8 cellular contexts compared by ENCODE assay signal in genomic region chr13:31199849-31200635, GRCh38. TPM values are rescaled to one million over a fixed set of nuclear protein-coding genes. Genes with fewer than 3 reads are reported as not detected.
DNase-seq lines count a peak whose midpoint lies in the region; ATAC-seq and TF ChIP-seq lines count a peak whose summit lies in the region.

TSS of gene B3GLCT (plus strand) at chr13:31199975. CDS start at chr13:31200085, 110 bp downstream.

- peak; percentile 80 for ATAC-seq in HG03159 (IDR thresholded peaks at IDR 0.05; ENCODE audit: unreplicated experiment)
- peak; percentile 88 to 94 (median 92) for ATAC-seq in right lobe of liver

- H3K4me3 ChIP-seq in AG09309 (ENCODE audit: control insufficient read depth, low read depth, low read length), result peak within 1 kb of the TSS; percentile 61
- peak within 1 kb of the TSS; percentile 41 to 85 (median 74) for H3K4me3 ChIP-seq in dorsolateral prefrontal cortex
- peak within 1 kb of the TSS; percentile 70 to 71 (median 70) for H3K4me3 ChIP-seq in right lobe of liver

- peaks cover 0 to 8% (median 2%) of the 10 kb centered on the region in 4 donors for H3K4me1 ChIP-seq in right lobe of liver

- H3K27ac ChIP-seq in dorsolateral prefrontal cortex (peak within 1 kb of the TSS in 58 of 59 donors; percentile 58 to 98 (median 92)), right lobe of liver (peak within 1 kb of the TSS; percentile 92 to 95 (median 95))

- no peaks in the 10 kb centered on the region for H3K36me3 ChIP-seq in right lobe of liver

- TF ChIP-seq CTCF in AG09309 (IDR thresholded peaks at IDR 0.05; ENCODE audit: control insufficient read depth, insufficient read depth, low read depth, low read length, missing control alignments), result peak; percentile 61
- TF ChIP-seq CTCF in dorsolateral prefrontal cortex (IDR thresholded peaks at IDR 0.05 in 54 of 56, conservative IDR thresholded peaks at IDR 0.05 in 2 of 56; ENCODE audit: low read depth in 1 of 56, partially characterized antibody in 56 of 56), result peak in 55 of 56 donors; percentile 60 to 97 (median 83)
- TF ChIP-seq CTCF in right lobe of liver (IDR thresholded peaks at IDR 0.05), result peak; percentile 83 to 94 (median 91)

- no peaks in the 10 kb centered on the region for H3K9me3 ChIP-seq in right lobe of liver

- TF ChIP-seq POLR2A in GM18951 (IDR thresholded peaks at IDR 0.05; ENCODE audit: extremely low read depth, insufficient read depth, insufficient read length), result peak; percentile 29
- TF ChIP-seq POLR2A in right lobe of liver (IDR thresholded peaks at IDR 0.05), result peak; percentile 64

- intact Hi-C loops in dorsolateral prefrontal cortex (cut with DNase I) (loop anchor here (2.0 to 5.0 kb wide), 2 partner anchors 37 to 38 kb away; partner anchors contain the start of gene HSPH1 (in 1 of the 2)), right lobe of liver (cut with DNase I) (no loop called here)

- in situ Hi-C loops in GM18951 (cut with MboI; ENCODE audit: low sequenced_read_pairs, unreplicated experiment), result no loop called here

- WGBS in right lobe of liver (ENCODE audit: insufficient coverage, low coverage, low lambda C conversion rate, missing lambda C conversion rate), result 0% methylated on average over 2 of the region's 125 CpGs

- H3K27me3 ChIP-seq in dorsolateral prefrontal cortex (no peaks in the 10 kb centered on the region), right lobe of liver (no peaks in the 10 kb centered on the region)

- no peak for DNase-seq in AG09309 (ENCODE audit: low read depth)
- peak; percentile 63 to 94 for DNase-seq in NCI-H526 (lab: John Stamatoyannopoulos, UW)
- DNase-seq in activated CD4-positive, alpha-beta T cell treated with anti-CD3 and anti-CD28 coated beads, Interleukin-2, amount 50 U/mL, for 4 hours, result peak; percentile 65 to 67
- DNase-seq in dorsolateral prefrontal cortex, result peak in 9 of 10 donors; percentile 32 to 88 (median 60)
- peak; percentile 86 for DNase-seq in right lobe of liver
- DNase-seq in stimulated activated CD4-positive, alpha-beta T cell treated with anti-CD3 and anti-CD28 coated beads, Interleukin-4, amount 100 ng/mL, for 24 hours, result peak; percentile 78

RNA-seq across cellular contexts. Expression of gene B3GLCT, which starts in this region (rescaled TPM):
- total RNA-seq in dorsolateral prefrontal cortex (10 to 100 TPM in 110 of 120 experiments, 1 to 10 TPM in 10; 7.6 to 22.2 (median 13.1) TPM), right lobe of liver (1 to 10 TPM; 2.7 to 3.6 (median 3.0) TPM)

Comparison
In these comparisons a context has a peak if more than half of its experiments do, and no peak if none do; other contexts are left out.
1. intact Hi-C loops: an anchor here in dorsolateral prefrontal cortex (2.0 to 5.0 kb wide); none called in right lobe of liver.